ENCODE assay signal across 11 cellular contexts in the genomic region with DNA sequence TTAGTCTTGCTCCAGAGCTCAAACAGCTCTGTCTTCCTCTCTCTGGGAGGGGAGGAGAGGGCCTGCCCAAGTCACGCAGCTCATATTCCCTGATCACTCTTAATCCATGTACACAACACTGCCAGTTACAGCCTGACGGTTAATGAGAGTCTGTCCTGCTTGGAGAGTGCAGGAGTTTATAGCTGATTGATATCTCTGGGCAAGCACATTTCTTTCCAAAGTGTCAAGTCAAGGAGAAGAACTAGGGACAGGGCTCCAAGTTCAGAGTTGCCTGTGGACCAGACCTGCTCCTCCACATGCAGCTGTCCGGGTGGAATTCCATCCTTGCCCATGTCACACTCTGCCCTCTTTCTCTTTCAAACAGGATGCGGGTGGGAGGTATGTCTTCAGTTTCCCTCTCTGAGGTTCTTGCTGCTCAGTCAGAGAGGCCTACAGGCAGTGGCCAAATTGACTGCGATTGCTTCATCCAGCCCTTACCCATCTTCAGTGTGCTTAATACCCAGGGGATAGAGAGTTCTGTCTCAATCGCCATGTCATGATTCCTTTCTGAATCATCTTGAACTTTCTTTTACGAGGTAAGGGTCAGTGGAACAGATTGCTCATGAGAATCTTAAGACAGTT. TPM values are rescaled to one million over a fixed set of nuclear protein-coding genes. Genes with fewer than 3 reads are reported as not detected.
DNase-seq lines count a peak whose midpoint lies in the region; ATAC-seq, FAIRE-seq and TF ChIP-seq lines count a peak whose summit lies in the region.
"Had no signal": no experiment of that assay in that cellular context is flagged by ENCODE, and none has a peak within 500 bp of the region (broad histone marks: within the 10 kb centered on the region; RNA-seq: fewer than 3 reads in every experiment).

No MANE protein-coding gene starts in this region.

- H2AFZ ChIP-seq in K562 (ENCODE audit: low read depth, low read length): peak overlapping the region; percentile 54

- H3K36me3 ChIP-seq in K562 (ENCODE audit: control insufficient read depth, insufficient read depth, low read length): no peaks in the 10 kb centered on the region
- H3K36me3 ChIP-seq in left lung: no peaks in the 10 kb centered on the region
- H3K36me3 ChIP-seq in uterus: no peaks in the 10 kb centered on the region

- H3K36me3 Mint-ChIP-seq in activated T-cell treated with anti-CD3 and anti-CD28 coated beads, Interleukin-2, amount 50 U/mL, for 72 hours (ENCODE audit: insufficient read depth in 2 of 2): no peaks in the 10 kb centered on the region

- no peaks in the 10 kb centered on the region for H3K9me1 ChIP-seq in K562 (ENCODE audit: control insufficient read depth, insufficient read depth, low read length)

- no peaks in the 10 kb centered on the region for H3K27me3 ChIP-seq in K562 (ENCODE audit: control insufficient read depth in 2 of 2, insufficient read depth in 2 of 2, low read length in 2 of 2)
- H3K27me3 ChIP-seq in left lung: no peaks in the 10 kb centered on the region
- H3K27me3 ChIP-seq in uterus: no peaks in the 10 kb centered on the region

- no peak overlapping the region for H3K4me3 Mint-ChIP-seq in activated T-cell treated with anti-CD3 and anti-CD28 coated beads, Interleukin-2, amount 50 U/mL, for 72 hours

- POLR2A ChIA-PET in K562 (lab: Yijun Ruan, JAX): interaction anchor here (1.1 kb wide), 1 partner anchor 10 kb away, joined by 5 read pairs; no protein-coding TSS in a partner anchor

- no peaks in the 10 kb centered on the region for H3K79me2 ChIP-seq in K562 (ENCODE audit: control insufficient read depth, insufficient read depth, low read length)

- CTCF ChIA-PET in K562 (lab: Yijun Ruan, JAX; ENCODE audit: low intra/inter-chr PET ratio): interaction anchor here (0.6 kb wide), 1 partner anchor 109 kb away, joined by 3 read pairs; no protein-coding TSS in a partner anchor

- in situ Hi-C loops in K562 (cut with MboI): no loop called here

- no peak for TF ChIP-seq EP300 in K562 (IDR thresholded peaks at IDR 0.05; ENCODE audit: low read length)

- WGBS in K562 (ENCODE audit: insufficient coverage, low coverage, missing lambda C conversion rate): 47% methylated on average over 7 of the region's 7 CpGs

- H3K27ac ChIP-seq in K562 (ENCODE audit: extremely low read depth, low read depth, low read length) (no peak overlapping the region), left lung (no peak overlapping the region), uterus (peak overlapping the region; percentile 34 to 78)

- intact Hi-C loops in K562 (cut with micrococcal nuclease) (loop anchor here (1.0 to 2.0 kb wide), 4 partner anchors 43 to 278 kb away; no protein-coding TSS in a partner anchor), left lung (cut with DNase I) (loop anchor here in 1 of 2 donors (5.0 kb wide), 1 partner anchor 135 kb away; no protein-coding TSS in a partner anchor), uterus (cut with DNase I; ENCODE audit: low total_unique reads) (no loop called here)

- peak; percentile 26 for FAIRE-seq in K562 (lab: Jason Lieb, UNC)

- TF ChIP-seq CTCF in K562 (IDR thresholded peaks at IDR 0.05 in 2 of 3, conservative IDR thresholded peaks at IDR 0.05 in 1 of 3; ENCODE audit: insufficient read depth in 2 of 3, low read depth in 1 of 3, low read length in 3 of 3): 0 out of 6 replicates have a peak, but pooled peaks of 1 of the 3 experiments have one; percentile 0
- TF ChIP-seq CTCF in left lung (IDR thresholded peaks at IDR 0.05): no peak
- no peak for TF ChIP-seq CTCF in uterus (IDR thresholded peaks at IDR 0.05)

- no peaks in the 10 kb centered on the region for H3K9me3 Mint-ChIP-seq in activated T-cell treated with anti-CD3 and anti-CD28 coated beads, Interleukin-2, amount 50 U/mL, for 72 hours
- H3K9me3 Mint-ChIP-seq: activated T-helper 2 cell treated with anti-CD3 and anti-CD28 coated beads, Interferon-gamma antibody, Interleukin-2, Interleukin-4, amounts not matched to agents 10 μg/mL and 5 μg/mL and 100 μg/mL, durations not matched to agents 14 hours and 24 hours and 36 hours had no signal

- no peak for DNase-seq in activated T-cell treated with anti-CD3 and anti-CD28 coated beads, Interleukin-2, amount 50 U/mL, for 72 hours
- no peak for DNase-seq in activated T-cell treated with anti-CD3 and anti-CD28 coated beads for 4 hours
- DNase-seq in K562 (ENCODE audit: extremely low read depth in 1 of 4, low spot score in 3 of 4): no peak
- DNase-seq in left lung: no peak
- peak; percentile 70 to 83 for DNase-seq in uterus
- no peak for DNase-seq in NCI-H1694 (lab: John Stamatoyannopoulos, UW)
- no peak for DNase-seq in DMS79 treated with DMSO at 0.1 percent for 48 hours (lab: John Stamatoyannopoulos, UW)
- DNase-seq: glutamatergic neuron, nucleus accumbens had no signal

- no peak overlapping the region; a peak in 1 of 4 replicates for H3K9ac ChIP-seq in K562 (ENCODE audit: insufficient read depth in 1 of 2, low read depth in 2 of 2, low read length in 2 of 2)

- H3K4me1 ChIP-seq in K562 (replicated peaks in 1 of 2; ENCODE audit: control insufficient read depth in 2 of 2, insufficient read depth in 2 of 2, low read length in 2 of 2) (peaks cover 0 to 23% of the 10 kb centered on the region in 2 experiments; a peak in 3 of 5 replicates), left lung (peaks cover 13% of the 10 kb centered on the region in 2 donors), uterus (no peaks in the 10 kb centered on the region)

- no peak overlapping the region for H3K27ac Mint-ChIP-seq in activated T-cell treated with anti-CD3 and anti-CD28 coated beads, Interleukin-2, amount 50 U/mL, for 72 hours
- H3K27ac Mint-ChIP-seq: activated T-helper 2 cell treated with anti-CD3 and anti-CD28 coated beads, Interferon-gamma antibody, Interleukin-2, Interleukin-4, amounts not matched to agents 10 μg/mL and 5 μg/mL and 100 μg/mL, durations not matched to agents 14 hours and 24 hours and 36 hours had no signal

- H4K20me1 ChIP-seq in K562 (replicated peaks; ENCODE audit: control insufficient read depth, insufficient read depth, low read length): no peaks in the 10 kb centered on the region

- H3K4me2 ChIP-seq in K562 (ENCODE audit: insufficient read depth, low read length): no peak overlapping the region

- H3K9me3 ChIP-seq in K562 (replicated peaks; ENCODE audit: control insufficient read depth, insufficient read depth, low read depth, low read length): no peaks in the 10 kb centered on the region
- H3K9me3 ChIP-seq in left lung: no peaks in the 10 kb centered on the region
- no peaks in the 10 kb centered on the region for H3K9me3 ChIP-seq in uterus

- BruUV-seq in K562 (replicated peaks; lab: Mats Ljungman, UMichigan): no TSS peak

- TF ChIP-seq RAD21 in K562 (CRISPR knock-in tag; conservative IDR thresholded peaks at IDR 0.05 in 1 of 2, IDR thresholded peaks at IDR 0.05 in 1 of 2): peak in 1 of 2 experiments; percentile 7; a peak in 2 of 4 replicates

- peak; percentile 60 to 71 for ATAC-seq in activated T-cell treated with anti-CD3 and anti-CD28 coated beads, Interleukin-2, amount 50 U/mL, for 72 hours (replicated peaks in 1 of 2)
- peak; percentile 35 for ATAC-seq in K562
- peak; percentile 42 for ATAC-seq in left lung
- no peak for ATAC-seq in GM21423 (IDR thresholded peaks at IDR 0.05; ENCODE audit: unreplicated experiment)

- TF ChIP-seq POLR2A in K562 (conservative IDR thresholded peaks at IDR 0.05) (no peak), uterus (IDR thresholded peaks at IDR 0.05) (no peak)

- peaks cover 3% of the 10 kb centered on the region for H3K4me1 Mint-ChIP-seq in activated T-cell treated with anti-CD3 and anti-CD28 coated beads, Interleukin-2, amount 50 U/mL, for 72 hours (ENCODE audit: low read depth)

- no peak overlapping the region for H3K4me3 ChIP-seq in K562
- H3K4me3 ChIP-seq in left lung: no peak overlapping the region
- no peak overlapping the region for H3K4me3 ChIP-seq in uterus

- H3K27me3 Mint-ChIP-seq in activated T-cell treated with anti-CD3 and anti-CD28 coated beads, Interleukin-2, amount 50 U/mL, for 72 hours (ENCODE audit: low read depth): peaks cover 35% of the 10 kb centered on the region

TF ChIP-seq in K562, 482 proteins besides CTCF, POLR2A, EP300 and RAD21 (continues in another document):
- peak; percentile 61 for TF ChIP-seq CEBPB (tag; IDR thresholded peaks at IDR 0.05)
- TF ChIP-seq KAT2B (IDR thresholded peaks at IDR 0.05; ENCODE audit: low read depth, low read length): no peak
- 0 out of 2 replicates have a peak, but pooled peaks have one; percentile 41 for TF ChIP-seq SMAD3 (CRISPR knock-in tag; conservative IDR thresholded peaks at IDR 0.05)
- TF ChIP-seq ZNF253 (CRISPR knock-in tag; conservative IDR thresholded peaks at IDR 0.05): no peak
- TF ChIP-seq ZNF76 (CRISPR knock-in tag; IDR thresholded peaks at IDR 0.05; ENCODE audit: borderline replicate concordance): peak; percentile 44; the same call in 1 of the 2 replicates
- no peak for TF ChIP-seq HDAC2 (IDR thresholded peaks at IDR 0.05)

RNA-seq across cellular contexts. Expression of a gene that starts 54.5 kb away (rescaled TPM):
- 10 to 100 TPM in 1 of 2 donors, 1 to 10 TPM in 1; 6.6 to 11.2 TPM for total RNA-seq in activated T-cell treated with anti-CD3 and anti-CD28 coated beads, Interleukin-2, amount 50 U/mL, for 72 hours
- total RNA-seq in K562 (2011; cell fraction: chromatin; rRNA removed; ENCODE audit: low replicate concordance): 99.2 and 173 TPM in 2 replicates
- 75.7 and 81.2 TPM in 2 replicates for total RNA-seq in K562 (2011; cell fraction: nucleolus; rRNA removed)
- 101 and 122 TPM in 2 replicates for total RNA-seq in K562 (2011; cell fraction: nucleoplasm; rRNA removed)
- 36.3 and 39.1 TPM in 2 replicates for total RNA-seq in K562 (2014; rRNA removed)
- total RNA-seq in K562 (2014; rRNA removed; fragmentation: Illumina TruSeq; extraction: Trizol): 44.2 and 51.1 TPM in 2 replicates
- total RNA-seq in K562 (2015; rRNA removed; fragmentation: Illumina TruSeq; extraction: Trizol): 43.6 and 46.8 TPM in 2 replicates
- total RNA-seq in K562 (2021): 38.1 and 39.3 TPM in 2 replicates
- polyA plus RNA-seq in K562 (2011; rRNA removed): 82.9 and 86.6 TPM in 2 replicates
- polyA plus RNA-seq in K562 (2011; cell fraction: cytosol; rRNA removed): 28.4 and 41.1 TPM in 2 replicates
- 163 and 207 TPM in 2 replicates for polyA plus RNA-seq in K562 (2011; cell fraction: nucleus; rRNA removed)
- polyA plus RNA-seq in K562 (2012): 37.8 and 58.5 TPM in 2 replicates
- polyA plus RNA-seq in K562 (2014; fragmentation: Illumina TruSeq; extraction: Trizol): 42.4 and 45.3 TPM in 2 replicates
- 10 to 100 TPM; 29.7 to 33.7 TPM for polyA plus RNA-seq in K562 (2014; fragmentation: Nextera tagmentation; extraction: Ambion mirVana)
- 45.6 and 49.4 TPM in 2 replicates for polyA plus RNA-seq in K562 (2014; rRNA removed)
- 35.3 and 36.9 TPM in 2 replicates for polyA minus RNA-seq in K562 (2011; rRNA and poly(A)+ RNA removed)
- polyA minus RNA-seq in K562 (2011; cell fraction: cytosol; rRNA and poly(A)+ RNA removed): 12.0 and 15.8 TPM in 2 replicates
- 32.7 and 49.1 TPM in 2 replicates for polyA minus RNA-seq in K562 (2011; cell fraction: nucleus; rRNA and poly(A)+ RNA removed)
- total RNA-seq in left lung: 10 to 100 TPM; 20.0 to 21.3 TPM
- total RNA-seq in uterus: 1 to 10 TPM in 2 of 4 donors, under 1 TPM in 1, not detected in 1; 0.29 to 9.3 (median 2.5) TPM

Comparison
In these comparisons a context has a peak if more than half of its experiments do, and no peak if none do; other contexts are left out.
1. DNase-seq: peak in uterus (2 of 2); none in activated T-cell treated with anti-CD3 and anti-CD28 coated beads, Interleukin-2, amount 50 U/mL, for 72 hours (0 of 2), activated T-cell treated with anti-CD3 and anti-CD28 coated beads for 4 hours (single experiment), K562 (0 of 4), left lung (0 of 2), NCI-H1694 (single experiment) and DMS79 treated with DMSO at 0.1 percent for 48 hours (single experiment).
2. H3K27ac ChIP-seq: peak in uterus (2 of 2); none in K562 (single experiment) and left lung (0 of 2).